32 cellular contexts compared by ENCODE assay signal in the genomic region with DNA sequence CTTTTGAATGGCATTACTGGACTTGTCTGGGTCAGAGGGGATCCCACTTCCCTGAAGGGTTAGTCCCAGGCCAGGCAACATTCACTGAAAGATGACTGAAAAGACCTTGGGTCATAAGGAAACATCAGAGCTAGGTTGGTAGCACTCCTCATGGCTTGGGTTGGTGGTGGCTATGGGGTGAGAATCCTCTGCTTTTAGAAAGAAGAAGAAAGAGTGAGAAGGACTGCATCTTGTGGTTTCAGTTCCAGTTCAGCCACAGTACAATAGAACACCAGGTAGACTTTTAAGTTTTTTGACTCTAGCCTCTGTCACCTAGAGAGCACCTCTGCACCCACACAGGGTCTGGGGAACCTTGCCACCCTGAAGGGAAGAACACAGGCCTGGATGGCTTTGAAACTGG. TPM values are rescaled to one million over a fixed set of nuclear protein-coding genes. Genes with fewer than 3 reads are reported as not detected.
"Had no signal": no experiment of that assay in that cellular context is flagged by ENCODE, and none has a peak within 500 bp of the region (broad histone marks: within the 10 kb centered on the region; RNA-seq: fewer than 3 reads in every experiment).

No MANE protein-coding gene starts in this region.

- H3K27ac ChIP-seq: neutrophil, pancreas, psoas muscle, right lobe of liver, sigmoid colon, stomach, thoracic aorta, thyroid gland, tibial nerve, upper lobe of left lung, vagina had no signal

- H3K9me3 Mint-ChIP-seq: stimulated activated naive CD8-positive, alpha-beta T cell treated with anti-CD3 and anti-CD28 coated beads, Interleukin-15, Interleukin-2, amounts not matched to agents 100 ng/mL and 50 ng/mL, for 24 hours had no signal

- H3K4me1 Mint-ChIP-seq: naive thymus-derived CD8-positive, alpha-beta T cell; nephron progenitor cell; stimulated activated effector memory CD8-positive, alpha-beta T cell treated with anti-CD3 and anti-CD28 coated beads, Interleukin-12 subunit alpha, Interleukin-12 subunit beta, amount 100 ng/mL, for 72 hours; stimulated activated naive B cell treated with anti-CD40 and anti-IgM and Interleukin-4, amounts not matched to agents 10 μg/mL and 1 μg/mL and 100 μg/mL, for 72 hours had no signal

- H3K9me3 ChIP-seq: neutrophil, pancreas, psoas muscle, right lobe of liver, sigmoid colon, stomach, thoracic aorta, thyroid gland, tibial nerve, upper lobe of left lung, vagina had no signal

- DNase-seq: naive thymus-derived CD8-positive, alpha-beta T cell; nephron progenitor cell; nucleus accumbens; pancreas; psoas muscle; right cardiac atrium; right lobe of liver; sigmoid colon; small intestine; stimulated activated CD4-positive, alpha-beta T cell treated with anti-CD3 and anti-CD28 coated beads, Interleukin-15, amount 100 ng/mL, for 24 hours; stimulated activated CD4-positive, alpha-beta T cell treated with anti-CD3 and anti-CD28 coated beads, Interleukin-2, amount 100 ng/mL, for 24 hours; stimulated activated CD4-positive, alpha-beta T cell treated with anti-CD3 and anti-CD28 coated beads, Interleukin-2, amount 100 ng/mL, for 48 hours; stimulated activated CD4-positive, alpha-beta T cell treated with anti-CD3 and anti-CD28 coated beads, Interleukin-4, amount 100 ng/mL, for 24 hours; stimulated activated naive B cell treated with anti-CD40 and anti-IgM and Interleukin-4, amounts not matched to agents 10 μg/mL and 1 μg/mL and 100 μg/mL, for 72 hours; stimulated activated naive CD4-positive, alpha-beta T cell treated with Interleukin-2 at 50 U/mL for 16 hours; stomach; thyroid gland; upper lobe of left lung had no signal

- ATAC-seq: naive thymus-derived CD8-positive, alpha-beta T cell; natural killer cell treated with Interleukin-12 subunit alpha and Interleukin-12 subunit beta and Interleukin-15 and Interleukin-18, amount 100 ng/mL, for 72 hours; pancreas; psoas muscle; right cardiac atrium; right lobe of liver; stimulated activated effector memory CD8-positive, alpha-beta T cell treated with anti-CD3 and anti-CD28 coated beads, Interleukin-12 subunit alpha, Interleukin-12 subunit beta, amount 100 ng/mL, for 72 hours; stimulated activated naive B cell treated with anti-CD40 and anti-IgM and Interleukin-4, amounts not matched to agents 10 μg/mL and 1 μg/mL and 100 μg/mL, for 72 hours had no signal

- H3K4me3 ChIP-seq: pancreas, psoas muscle, right lobe of liver, sigmoid colon, stomach, thoracic aorta, thyroid gland, tibial nerve, upper lobe of left lung, vagina had no signal

- H3K4me3 Mint-ChIP-seq: naive thymus-derived CD8-positive, alpha-beta T cell; natural killer cell treated with Interleukin-12 subunit alpha and Interleukin-12 subunit beta and Interleukin-15 and Interleukin-18, amount 100 ng/mL, for 72 hours; nephron progenitor cell; stimulated activated effector memory CD8-positive, alpha-beta T cell treated with anti-CD3 and anti-CD28 coated beads, Interleukin-12 subunit alpha, Interleukin-12 subunit beta, amount 100 ng/mL, for 72 hours; stimulated activated naive B cell treated with anti-CD40 and anti-IgM and Interleukin-4, amounts not matched to agents 10 μg/mL and 1 μg/mL and 100 μg/mL, for 72 hours; stimulated activated naive CD8-positive, alpha-beta T cell treated with anti-CD3 and anti-CD28 coated beads, Interleukin-15, Interleukin-2, amounts not matched to agents 100 ng/mL and 50 ng/mL, for 24 hours had no signal

- H3K27ac Mint-ChIP-seq: naive thymus-derived CD8-positive, alpha-beta T cell; natural killer cell treated with Interleukin-12 subunit alpha and Interleukin-12 subunit beta and Interleukin-15 and Interleukin-18, amount 100 ng/mL, for 72 hours; nephron progenitor cell; stimulated activated effector memory CD8-positive, alpha-beta T cell treated with anti-CD3 and anti-CD28 coated beads, Interleukin-12 subunit alpha, Interleukin-12 subunit beta, amount 100 ng/mL, for 72 hours; stimulated activated naive B cell treated with anti-CD40 and anti-IgM and Interleukin-4, amounts not matched to agents 10 μg/mL and 1 μg/mL and 100 μg/mL, for 72 hours; stimulated activated naive CD8-positive, alpha-beta T cell treated with anti-CD3 and anti-CD28 coated beads, Interleukin-15, Interleukin-2, amounts not matched to agents 100 ng/mL and 50 ng/mL, for 24 hours had no signal

- H3K27me3 Mint-ChIP-seq: naive thymus-derived CD8-positive, alpha-beta T cell; natural killer cell treated with Interleukin-12 subunit alpha and Interleukin-12 subunit beta and Interleukin-15 and Interleukin-18, amount 100 ng/mL, for 72 hours; stimulated activated naive B cell treated with anti-CD40 and anti-IgM and Interleukin-4, amounts not matched to agents 10 μg/mL and 1 μg/mL and 100 μg/mL, for 72 hours; stimulated activated naive CD8-positive, alpha-beta T cell treated with anti-CD3 and anti-CD28 coated beads, Interleukin-15, Interleukin-2, amounts not matched to agents 100 ng/mL and 50 ng/mL, for 24 hours had no signal

- H3K27me3 ChIP-seq: neutrophil, pancreas, right lobe of liver, sigmoid colon, stomach, thyroid gland, tibial nerve, upper lobe of left lung, vagina had no signal

- H3K36me3 Mint-ChIP-seq: naive thymus-derived CD8-positive, alpha-beta T cell; natural killer cell treated with Interleukin-12 subunit alpha and Interleukin-12 subunit beta and Interleukin-15 and Interleukin-18, amount 100 ng/mL, for 72 hours; stimulated activated effector memory CD8-positive, alpha-beta T cell treated with anti-CD3 and anti-CD28 coated beads, Interleukin-12 subunit alpha, Interleukin-12 subunit beta, amount 100 ng/mL, for 72 hours; stimulated activated naive B cell treated with anti-CD40 and anti-IgM and Interleukin-4, amounts not matched to agents 10 μg/mL and 1 μg/mL and 100 μg/mL, for 72 hours had no signal

- H3K36me3 ChIP-seq: neutrophil, pancreas, right lobe of liver, sigmoid colon, stomach, thoracic aorta, thyroid gland, tibial nerve, upper lobe of left lung, vagina had no signal

- H3K4me1 ChIP-seq: pancreas, psoas muscle, right lobe of liver, sigmoid colon, stomach, thyroid gland, tibial nerve, upper lobe of left lung, vagina had no signal

RNA-seq across cellular contexts. Expression of gene PRR32, which starts 36.3 kb away (rescaled TPM):
- total RNA-seq: naive thymus-derived CD8-positive, alpha-beta T cell; natural killer cell treated with Interleukin-12 subunit alpha and Interleukin-12 subunit beta and Interleukin-15 and Interleukin-18, amount 100 ng/mL, for 72 hours; omental fat pad; osteocyte; pancreas; posterior vena cava; renal cortical epithelial cell; right lobe of liver; sigmoid colon; stomach; subcutaneous adipose tissue; temporal lobe; thoracic aorta; thyroid gland; tibial nerve; upper lobe of left lung; ureter; vagina had no signal
- polyA plus RNA-seq: naive thymus-derived CD8-positive, alpha-beta T cell; pancreas; psoas muscle; sigmoid colon; small intestine; stomach had no signal
